ENCODE assay signal across 2 cellular contexts in the genomic region with DNA sequence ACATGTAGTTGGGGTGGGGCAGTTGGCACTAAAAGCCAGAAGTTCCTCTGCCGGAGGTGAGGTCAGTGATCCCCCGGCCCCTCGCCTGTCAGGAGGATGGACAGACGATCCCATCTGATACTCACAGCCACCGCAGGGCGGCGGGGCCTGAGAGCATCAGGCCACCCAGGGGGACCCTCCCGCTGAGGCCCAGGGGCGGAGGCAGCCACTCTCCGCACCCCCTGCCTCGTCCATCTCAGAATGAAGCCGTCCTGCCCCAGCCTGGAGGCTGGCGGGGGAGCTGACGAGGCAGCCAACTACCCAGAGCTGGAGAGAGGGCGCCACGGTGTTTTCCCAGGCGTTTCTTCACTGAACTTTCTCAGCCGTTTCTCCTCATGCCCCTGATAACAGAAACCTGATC.
TF ChIP-seq lines count a peak whose summit lies in the region.

No MANE protein-coding gene starts in this region.

TF ChIP-seq in HEK293, 187 proteins besides CTCF, POLR2A, EP300 and RAD21:
- TF ChIP-seq ZNF423 (tag by site-specific recombination; IDR thresholded peaks at IDR 0.05) (0 out of 2 replicates have a peak, but pooled peaks have one; percentile 41), GLIS1 (tag by site-specific recombination; IDR thresholded peaks at IDR 0.05) (peak; percentile 92), ZNF132 (tag by site-specific recombination; IDR thresholded peaks at IDR 0.05; ENCODE audit: borderline replicate concordance) (no peak), ZIC2 (tag by site-specific recombination; IDR thresholded peaks at IDR 0.05) (peak; percentile 99), GLIS2 (tag by site-specific recombination; IDR thresholded peaks at IDR 0.05) (peak; percentile 68), KLF1 (tag by site-specific recombination; IDR thresholded peaks at IDR 0.05) (0 out of 2 replicates have a peak, but pooled peaks have one; percentile 25), ZNF302 (tag by site-specific recombination; IDR thresholded peaks at IDR 0.05; ENCODE audit: low read depth) (no peak)

TF ChIP-seq in GM12878, 131 proteins besides CTCF, POLR2A, EP300 and RAD21:
- no peak for TF ChIP-seq BRCA1 (IDR thresholded peaks at IDR 0.05; ENCODE audit: low read depth, low read length)
- no peak for TF ChIP-seq POLR2AphosphoS5 (IDR thresholded peaks at IDR 0.05; ENCODE audit: low read length)
- no peak for TF ChIP-seq NBN (IDR thresholded peaks at IDR 0.05)
- TF ChIP-seq FOXM1 (IDR thresholded peaks at IDR 0.05; ENCODE audit: low read depth, low read length), result no peak
